In genomic region chr1:67052741-67053534, GRCh38 we compare ENCODE assay signal across 8 cellular contexts. TPM values are rescaled to one million over a fixed set of nuclear protein-coding genes. Genes with fewer than 3 reads are reported as not detected.
A peak's percentile ranks its signal among the peaks of the same experiment; 100 is the strongest.
DNase-seq lines count a peak whose midpoint lies in the region; ATAC-seq, FAIRE-seq and TF ChIP-seq lines count a peak whose summit lies in the region.

No MANE protein-coding gene starts in this region.

- no peaks in the 10 kb centered on the region for H3K9me3 ChIP-seq in A673 (ENCODE audit: low read depth, low read length, poor library complexity, severe bottlenecking)
- no peaks in the 10 kb centered on the region for H3K9me3 ChIP-seq in adipocyte (ENCODE audit: control insufficient read depth, low read length)
- H3K9me3 ChIP-seq in pancreas = no peaks in the 10 kb centered on the region

- DNase-seq in A673 (ENCODE audit: low spot score) = peak; percentile 28
- peak; percentile 51 for DNase-seq in NCI-H748 (lab: John Stamatoyannopoulos, UW; ENCODE audit: unreplicated experiment)
- peak; percentile 85 for DNase-seq in adipocyte (ENCODE audit: low read depth)
- peak; percentile 78 for DNase-seq in cardiac septum (ENCODE audit: low spot score)
- peak in 5 of 6 donors; percentile 13 to 66 (median 31) for DNase-seq in pancreas
- no peak for DNase-seq in OCI-M2 (lab: John Stamatoyannopoulos, UW; ENCODE audit: unreplicated experiment)

- CTCF ChIA-PET in A673 (lab: Charles Lee) = no interaction called here

- peak overlapping the region; percentile 95 for H3K4me3 ChIP-seq in A673 (ENCODE audit: low read depth, low read length, poor library complexity, severe bottlenecking)
- H3K4me3 ChIP-seq in GM12875 (ENCODE audit: low read depth, low read length) = peak overlapping the region; percentile 73
- peak overlapping the region; percentile 95 for H3K4me3 ChIP-seq in adipocyte (ENCODE audit: low read length)
- peak overlapping the region; percentile 65 to 83 (median 80) for H3K4me3 ChIP-seq in pancreas

- no peak for FAIRE-seq in pancreas (lab: Jason Lieb, UNC)

- BruUV-seq in A673 (replicated peaks; lab: Mats Ljungman, UMichigan) = no TSS peak

- H3K27me3 ChIP-seq in A673 (replicated peaks; ENCODE audit: insufficient read depth, low read depth, low read length, poor library complexity) (no peaks in the 10 kb centered on the region), adipocyte (replicated peaks; ENCODE audit: control insufficient read depth, insufficient read depth, low read length) (no peaks in the 10 kb centered on the region), pancreas (no peaks in the 10 kb centered on the region)

- intact Hi-C loops in A673 (cut with micrococcal nuclease; ENCODE audit: unreplicated experiment) (no loop called here), cardiac septum (cut with DNase I) (loop anchor here (2.0 to 5.0 kb wide), 3 partner anchors 94 to 779 kb away; partner anchors contain the start of genes DNAI4, GNG12 and MIER1), pancreas (cut with DNase I) (no loop called here)

- POLR2A ChIA-PET in A673 (lab: Charles Lee; ENCODE audit: low non-redundant PET) = interaction anchor here (0.6 kb wide), 1 partner anchor 122 kb away, joined by 3 read pairs; no protein-coding TSS in a partner anchor

- H3K36me3 ChIP-seq in A673 (ENCODE audit: insufficient read depth, low read length, poor library complexity, severe bottlenecking) = peaks cover 6% of the 10 kb centered on the region
- peaks cover 23% of the 10 kb centered on the region for H3K36me3 ChIP-seq in adipocyte (ENCODE audit: control insufficient read depth, insufficient read depth, low read length, severe bottlenecking)
- H3K36me3 ChIP-seq in pancreas = no peaks in the 10 kb centered on the region

- H3K4me1 ChIP-seq in A673 (ENCODE audit: insufficient read depth, low read length, poor library complexity, severe bottlenecking) = peaks cover 6% of the 10 kb centered on the region
- H3K4me1 ChIP-seq in adipocyte (ENCODE audit: control insufficient read depth, insufficient read depth, low read length) = peaks cover 17% of the 10 kb centered on the region
- H3K4me1 ChIP-seq in pancreas = peaks cover 12 to 25% (median 20%) of the 10 kb centered on the region in 3 donors

- H3K27ac ChIP-seq in A673 (ENCODE audit: low read depth, low read length, poor library complexity, severe bottlenecking) (peak overlapping the region; percentile 85), pancreas (peak overlapping the region; percentile 93 to 97 (median 96))

- ATAC-seq in HG02884 (IDR thresholded peaks at IDR 0.05; ENCODE audit: unreplicated experiment) (peak; percentile 31), pancreas (peak; percentile 26 to 58 (median 42))

- TF ChIP-seq CTCF in A673 (conservative IDR thresholded peaks at IDR 0.05; ENCODE audit: low read depth, low read length) = no peak
- no peak for TF ChIP-seq CTCF in GM12875 (IDR thresholded peaks at IDR 0.05; ENCODE audit: borderline replicate concordance, insufficient read depth, low read depth, low read length)
- TF ChIP-seq CTCF in pancreas (IDR thresholded peaks at IDR 0.05) = no peak

- WGBS in pancreas, 2 donors = 1% methylated on average over 25 of the region's 25 CpGs

- H3K9ac ChIP-seq in adipocyte (ENCODE audit: low read length) = peak overlapping the region; percentile 90

RNA-seq across cellular contexts. Expression of gene SLC35D1, which starts 1.0 kb away (rescaled TPM):
- total RNA-seq in A673 (2021) = 7.1 and 7.9 TPM in 2 replicates
- total RNA-seq in cardiac septum = 4.5 TPM
- 1 to 10 TPM; 3.3 to 7.7 (median 5.1) TPM for total RNA-seq in pancreas
- polyA plus RNA-seq in pancreas = 1 to 10 TPM; 1.9 to 3.5 TPM
